ENCODE assay signal across 8 cellular contexts in genomic region chr18:75839041-75839440, GRCh38.
"Had no signal": no experiment of that assay in that cellular context is flagged by ENCODE, and none has a peak within 500 bp of the region (broad histone marks: within the 10 kb centered on the region; RNA-seq: fewer than 3 reads in every experiment).

No MANE protein-coding gene starts in this region.

- FAIRE-seq: HepG2 had no signal

- H3K27ac Mint-ChIP-seq: HFFc6, IgD-negative memory B cell had no signal

- DNase-seq: GM23248, GOT3, H7, HFFc6 had no signal

- H3K27me3 Mint-ChIP-seq: IgD-negative memory B cell had no signal

- H3K4me1 Mint-ChIP-seq: IgD-negative memory B cell had no signal

- H3K4me3 Mint-ChIP-seq: HFFc6, IgD-negative memory B cell had no signal

- H3K4me3 ChIP-seq: GM23248, HAP-1 had no signal

- H3K9ac ChIP-seq: GM23248 had no signal

- H3K27ac ChIP-seq: GM23248, HL-60 had no signal

- H3K4me1 ChIP-seq: HAP-1 had no signal

- H3K36me3 ChIP-seq: HAP-1 had no signal

- H3K9me3 ChIP-seq: HAP-1 had no signal

- H3K36me3 Mint-ChIP-seq: IgD-negative memory B cell had no signal
